ENCODE assay signal across 8 cellular contexts in genomic region chr22:42369250-42370041, GRCh38.
DNase-seq lines count a peak whose midpoint lies in the region; FAIRE-seq and TF ChIP-seq lines count a peak whose summit lies in the region.

No MANE protein-coding gene starts in this region.

- H3K9ac ChIP-seq in ES-I3 (ENCODE audit: low read depth, low read length), result peak overlapping the region; percentile 91
- H3K9ac ChIP-seq in Loucy (ENCODE audit: low read depth, low read length, poor library complexity, severe bottlenecking), result peak overlapping the region; percentile 68
- H3K9ac ChIP-seq in neuronal stem cell (ENCODE audit: low read depth, low read length, poor library complexity), result peak overlapping the region; percentile 5

- H3K36me3 ChIP-seq in ES-I3 (ENCODE audit: insufficient read depth, low read length) (no peaks in the 10 kb centered on the region), Loucy (ENCODE audit: insufficient read depth, low read length) (no peaks in the 10 kb centered on the region), neuronal stem cell (replicated peaks in 1 of 2; ENCODE audit: control insufficient read depth in 2 of 2, insufficient read depth in 2 of 2, low read length in 2 of 2) (no peaks in the 10 kb centered on the region)

- H4K20me1 ChIP-seq in Loucy (ENCODE audit: insufficient read depth, low read length, poor library complexity, severe bottlenecking), result no peaks in the 10 kb centered on the region

- H3K27ac ChIP-seq in neuronal stem cell (replicated peaks; ENCODE audit: low read length), result peak overlapping the region; percentile 9

- no peak overlapping the region for H3K14ac ChIP-seq in neuronal stem cell (ENCODE audit: low read length)

- peak; percentile 27; the same call in 1 of the 2 replicates for TF ChIP-seq POLR2A in H54 (IDR thresholded peaks at IDR 0.05; ENCODE audit: low read depth, low read length)

- WGBS in neuronal stem cell (ENCODE audit: extremely low coverage in 2 of 2, insufficient read length in 2 of 2, insufficient replicate concordance in 1 of 2), 2 donors, result no CpG with 5 or more reads among the region's 42 CpGs

- peak overlapping the region; percentile 66 for H2BK12ac ChIP-seq in neuronal stem cell (ENCODE audit: low read length)

- no peak overlapping the region for H3K4ac ChIP-seq in neuronal stem cell (ENCODE audit: low read length)

- H3K4me1 ChIP-seq in ES-I3 (ENCODE audit: insufficient read depth, low read length), result peaks cover 34% of the 10 kb centered on the region
- peaks cover 23% of the 10 kb centered on the region for H3K4me1 ChIP-seq in Loucy (ENCODE audit: insufficient read depth, low read length, poor library complexity, severe bottlenecking)
- peaks cover 31 to 37% of the 10 kb centered on the region in 2 donors for H3K4me1 ChIP-seq in neuronal stem cell (ENCODE audit: control insufficient read depth in 2 of 2, insufficient read depth in 1 of 2, low read depth in 1 of 2, low read length in 2 of 2)

- H3K4me3 ChIP-seq in Loucy (ENCODE audit: low read length, poor library complexity, severe bottlenecking) (peak overlapping the region; percentile 76), neuronal stem cell (ENCODE audit: low read length in 2 of 2) (peak overlapping the region; percentile 67 to 83)

- H4K91ac ChIP-seq in neuronal stem cell (ENCODE audit: low read depth, low read length, poor library complexity), result no peak overlapping the region

- H4K8ac ChIP-seq in neuronal stem cell (ENCODE audit: low read depth, low read length), result no peak overlapping the region

- H3K9me3 ChIP-seq in ES-I3 (ENCODE audit: control insufficient read depth, insufficient read depth, low read length), result no peaks in the 10 kb centered on the region
- no peaks in the 10 kb centered on the region for H3K9me3 ChIP-seq in Loucy (ENCODE audit: insufficient read depth, low read depth, low read length)
- peaks cover 0 to 2% of the 10 kb centered on the region in 2 donors for H3K9me3 ChIP-seq in neuronal stem cell (replicated peaks in 1 of 2; ENCODE audit: control insufficient read depth in 2 of 2, insufficient read depth in 1 of 2, low read depth in 1 of 2, low read length in 2 of 2)

- H3K79me1 ChIP-seq in neuronal stem cell (ENCODE audit: low read depth, low read length), result no peaks in the 10 kb centered on the region

- H3K79me2 ChIP-seq in Loucy (ENCODE audit: insufficient read depth, low read length), result no peaks in the 10 kb centered on the region

- H3K27me3 ChIP-seq in Loucy (ENCODE audit: insufficient read depth, low read length, poor library complexity, severe bottlenecking), result no peaks in the 10 kb centered on the region
- H3K27me3 ChIP-seq in neuronal stem cell (ENCODE audit: control insufficient read depth in 3 of 3, insufficient read depth in 3 of 3, low read depth in 1 of 3, low read length in 3 of 3), result peaks cover 17 to 45% (median 27%) of the 10 kb centered on the region in 3 experiments

- no peak overlapping the region for H3K23ac ChIP-seq in neuronal stem cell (ENCODE audit: low read depth, low read length, poor library complexity)

- TF ChIP-seq CTCF in Loucy (conservative IDR thresholded peaks at IDR 0.05; ENCODE audit: low read length), result no peak

- H3F3A ChIP-seq in Loucy (ENCODE audit: low read depth), result 0 out of 2 replicates have a peak, but pooled peaks cover 4% of the 10 kb centered on the region

- peak; percentile 70 for FAIRE-seq in H54 (lab: Jason Lieb, UNC)

- H3K18ac ChIP-seq in neuronal stem cell (ENCODE audit: low read length), result peak overlapping the region; percentile 80

- DNase-seq in H54 (ENCODE audit: insufficient read length, low spot score), result peak; percentile 95
- DNase-seq in SHP77 treated with DMSO at 0.1 percent for 48 hours (lab: John Stamatoyannopoulos, UW), result peak; percentile 76
- peak; percentile 86 for DNase-seq in activated naive CD4-positive, alpha-beta T cell treated with Interleukin-2 at 50 U/mL for 16 hours
- DNase-seq in germinal center (ENCODE audit: low spot score), result peak; percentile 96
- peak; percentile 90 for DNase-seq in neuronal stem cell (ENCODE audit: low spot score)
- DNase-seq in stromal cell of bone marrow (ENCODE audit: low read depth), result peak; percentile 68

- H2AFZ ChIP-seq in Loucy (ENCODE audit: low read length), result peak overlapping the region; percentile 66
- peak overlapping the region; percentile 86 for H2AFZ ChIP-seq in neuronal stem cell (ENCODE audit: low read length)

- H2BK5ac ChIP-seq in neuronal stem cell (ENCODE audit: low read length), result no peak overlapping the region

- no peak overlapping the region for H2BK15ac ChIP-seq in neuronal stem cell (ENCODE audit: low read length)

- H2BK120ac ChIP-seq in neuronal stem cell (ENCODE audit: low read depth, low read length), result no peak overlapping the region

- no peaks in the 10 kb centered on the region for H3K9me2 ChIP-seq in Loucy (replicated peaks; ENCODE audit: low read depth, low read length)

- H3K4me2 ChIP-seq in Loucy (ENCODE audit: low read depth, low read length, poor library complexity, severe bottlenecking), result peak overlapping the region; percentile 79
- peak overlapping the region; percentile 100 for H3K4me2 ChIP-seq in neuronal stem cell (ENCODE audit: insufficient read depth, low read length, poor library complexity, severe bottlenecking)

- no peak overlapping the region for H2AK5ac ChIP-seq in neuronal stem cell (ENCODE audit: low read depth, low read length)

Comparison
In these comparisons a context has a peak if more than half of its experiments do, and no peak if none do; other contexts are left out.
1. Peak in every context shown above with its lines: DNase-seq, H3K4me3 ChIP-seq and H3K27ac ChIP-seq.
2. H3K9ac ChIP-seq: peak in every context shown above with its lines; median percentile 91 in ES-I3; 68 in Loucy; 5 in neuronal stem cell.